23 cellular contexts compared by ENCODE assay signal in genomic region chr13:24007979-24008620, GRCh38.
DNase-seq lines count a peak whose midpoint lies in the region; ATAC-seq, FAIRE-seq and TF ChIP-seq lines count a peak whose summit lies in the region.
"Had no signal": no experiment of that assay in that cellular context is flagged by ENCODE, and none has a peak within 500 bp of the region (broad histone marks: within the 10 kb centered on the region; RNA-seq: fewer than 3 reads in every experiment).

No MANE protein-coding gene starts in this region.

- H3K9me3 ChIP-seq in parathyroid adenoma (ENCODE audit: control insufficient read depth, low read length), result no peaks in the 10 kb centered on the region
- H3K9me3 ChIP-seq: A549; BLaER1 treated with 17β-estradiol and CSF1 and Interleukin-3, amounts not matched to agents 10 nM and 100 nM; MG63; SK-N-SH had no signal

- DNase-seq in M059J (ENCODE audit: low read depth), result peak; percentile 15
- peak; percentile 5 for DNase-seq in bronchial epithelial cell (ENCODE audit: low read depth)
- DNase-seq in NCI-H510A treated with DMSO at 0.1 percent for 48 hours (lab: John Stamatoyannopoulos, UW), result no peak
- DNase-seq in posterior vena cava (ENCODE audit: low spot score), result no peak
- DNase-seq: AML-193; CD4-positive, alpha-beta T cell; DMS53; HCEC 1CT; Kasumi-1; NCI-H1105 treated with DMSO at 0.1 percent for 48 hours; NCI-H146; NCI-H1930; NCI-H2107; NCI-H524 treated with DMSO at 0.1 percent for 48 hours; NCI-H774; SK-N-SH had no signal

- peaks cover 53% of the 10 kb centered on the region for H3K4me1 ChIP-seq in parathyroid adenoma
- H3K4me1 ChIP-seq: BLaER1 treated with 17β-estradiol and CSF1 and Interleukin-3, amounts not matched to agents 10 nM and 100 nM had no signal

- no peak overlapping the region for H3K9ac ChIP-seq in parathyroid adenoma
- H3K9ac ChIP-seq: BLaER1 treated with 17β-estradiol and CSF1 and Interleukin-3, amounts not matched to agents 10 nM and 100 nM; SK-N-SH had no signal

- no peak for FAIRE-seq in bronchial epithelial cell (lab: Jason Lieb, UNC)
- FAIRE-seq: A549, H1 had no signal

- H2AFZ ChIP-seq in parathyroid adenoma, result peak overlapping the region; percentile 38

- TF ChIP-seq CTCF in bronchial epithelial cell (IDR thresholded peaks at IDR 0.05; ENCODE audit: insufficient read depth, low read length, severe bottlenecking), result no peak
- TF ChIP-seq CTCF in parathyroid adenoma (IDR thresholded peaks at IDR 0.05), result no peak

- intact Hi-C loops in posterior vena cava (cut with DNase I), result no loop called here

- H3K79me2 ChIP-seq in parathyroid adenoma, result no peaks in the 10 kb centered on the region

- H3K4me3 ChIP-seq in bronchial epithelial cell (ENCODE audit: low read depth, low read length) (no peak overlapping the region), parathyroid adenoma (ENCODE audit: low read depth, low read length) (no peak overlapping the region)
- H3K4me3 ChIP-seq: A549; BLaER1 treated with 17β-estradiol and CSF1 and Interleukin-3, amounts not matched to agents 10 nM and 100 nM; MG63 had no signal

- H3K4me2 ChIP-seq in parathyroid adenoma (ENCODE audit: low read length), result no peak overlapping the region
- H3K4me2 ChIP-seq: A549; BLaER1 treated with 17β-estradiol and CSF1 and Interleukin-3, amounts not matched to agents 10 nM and 100 nM; SK-N-SH had no signal

- ATAC-seq in GM21786 (IDR thresholded peaks at IDR 0.05; ENCODE audit: unreplicated experiment) (no peak), GM21529 (IDR thresholded peaks at IDR 0.05; ENCODE audit: unreplicated experiment) (no peak)
- ATAC-seq: A549 had no signal

- H3K27me3 ChIP-seq in bronchial epithelial cell (ENCODE audit: control insufficient read depth, insufficient read depth, low read length), result peaks cover 5% of the 10 kb centered on the region
- H3K27me3 ChIP-seq in parathyroid adenoma (ENCODE audit: control insufficient read depth, insufficient read depth, low read length), result no peaks in the 10 kb centered on the region
- H3K27me3 ChIP-seq: BLaER1 treated with 17β-estradiol and CSF1 and Interleukin-3, amounts not matched to agents 10 nM and 100 nM had no signal

- H3K27ac ChIP-seq in parathyroid adenoma, result peak overlapping the region; percentile 68
- H3K27ac ChIP-seq: A549; BLaER1 treated with 17β-estradiol and CSF1 and Interleukin-3, amounts not matched to agents 10 nM and 100 nM had no signal

- no peaks in the 10 kb centered on the region for H3K36me3 ChIP-seq in bronchial epithelial cell (ENCODE audit: control insufficient read depth, insufficient read depth, low read length)
- H3K36me3 ChIP-seq in parathyroid adenoma (ENCODE audit: control insufficient read depth, insufficient read depth, low read length), result no peaks in the 10 kb centered on the region
- H3K36me3 ChIP-seq: BLaER1 treated with 17β-estradiol and CSF1 and Interleukin-3, amounts not matched to agents 10 nM and 100 nM; MG63 had no signal

Comparison
In these comparisons a context has a peak if more than half of its experiments do, and no peak if none do; other contexts are left out.
1. DNase-seq: peak in M059J (single experiment) and bronchial epithelial cell (single experiment); none in NCI-H510A treated with DMSO at 0.1 percent for 48 hours (single experiment) and posterior vena cava (single experiment).